10 cellular contexts compared by ENCODE assay signal in the genomic region with DNA sequence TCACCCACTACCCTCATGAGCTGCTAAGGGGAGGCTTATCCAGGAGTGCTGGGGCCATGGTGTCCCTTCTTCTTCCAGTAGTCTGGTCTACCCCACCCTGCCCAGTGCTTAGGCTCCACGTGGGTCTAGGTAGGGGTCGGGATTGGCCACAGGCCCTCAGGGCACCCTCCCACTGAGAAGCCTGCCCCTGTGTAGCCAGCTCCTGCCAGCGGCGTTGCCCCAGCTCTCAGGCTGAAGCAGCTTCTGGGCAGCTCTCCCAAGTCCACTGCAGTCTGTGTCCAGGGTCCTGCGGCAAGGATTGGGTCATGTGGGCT. TPM values are rescaled to one million over a fixed set of nuclear protein-coding genes. Genes with fewer than 3 reads are reported as not detected.
A peak's percentile ranks its signal among the peaks of the same experiment; 100 is the strongest.
DNase-seq lines count a peak whose midpoint lies in the region; ATAC-seq and TF ChIP-seq lines count a peak whose summit lies in the region.
"Had no signal": no experiment of that assay in that cellular context is flagged by ENCODE, and none has a peak within 500 bp of the region (broad histone marks: within the 10 kb centered on the region; RNA-seq: fewer than 3 reads in every experiment).

No MANE protein-coding gene starts in this region.

- H3K36me3 ChIP-seq in CD8-positive, alpha-beta T cell (ENCODE audit: insufficient read depth, low read length) = no peaks in the 10 kb centered on the region
- H3K36me3 ChIP-seq in lower lobe of right lung = no peaks in the 10 kb centered on the region

- ATAC-seq in CD8-positive, alpha-beta T cell = no peak
- ATAC-seq in GM21390 (IDR thresholded peaks at IDR 0.05; ENCODE audit: unreplicated experiment) (peak; percentile 18), lower lobe of right lung (peak; percentile 25 to 39)
- no peak for ATAC-seq in effector memory CD8-positive, alpha-beta T cell (replicated peaks)

- H3K36me3 Mint-ChIP-seq in CD8-positive, alpha-beta T cell = no peaks in the 10 kb centered on the region
- no peaks in the 10 kb centered on the region for H3K36me3 Mint-ChIP-seq in effector memory CD8-positive, alpha-beta T cell (ENCODE audit: insufficient read depth)
- H3K36me3 Mint-ChIP-seq: CD4-positive, CD25-positive, alpha-beta regulatory T cell had no signal

- no peaks in the 10 kb centered on the region for H3K9me3 Mint-ChIP-seq in CD8-positive, alpha-beta T cell
- H3K9me3 Mint-ChIP-seq in effector memory CD8-positive, alpha-beta T cell = no peaks in the 10 kb centered on the region
- H3K9me3 Mint-ChIP-seq: activated CD4-positive, alpha-beta T cell treated with anti-CD3 and anti-CD28 coated beads, Interleukin-2, amount 10 ng/mL, durations not matched to agents 24 days and 14 days had no signal

- H3K27ac ChIP-seq in CD8-positive, alpha-beta T cell (ENCODE audit: low read depth, low read length) = no peak overlapping the region
- H3K27ac ChIP-seq in RWPE1 = no peak overlapping the region
- H3K27ac ChIP-seq in lower lobe of right lung = no peak overlapping the region

- no peak overlapping the region for H3K4me3 Mint-ChIP-seq in CD8-positive, alpha-beta T cell
- H3K4me3 Mint-ChIP-seq in effector memory CD8-positive, alpha-beta T cell = no peak overlapping the region
- H3K4me3 Mint-ChIP-seq: activated CD4-positive, alpha-beta T cell treated with anti-CD3 and anti-CD28 coated beads, Interleukin-2, amount 10 ng/mL, durations not matched to agents 24 days and 14 days; CD4-positive, CD25-positive, alpha-beta regulatory T cell had no signal

- H3K4me1 Mint-ChIP-seq in CD8-positive, alpha-beta T cell (ENCODE audit: low read depth) = no peaks in the 10 kb centered on the region
- peaks cover 0 to 2% of the 10 kb centered on the region in 2 donors for H3K4me1 Mint-ChIP-seq in effector memory CD8-positive, alpha-beta T cell (ENCODE audit: low read depth in 2 of 2)
- H3K4me1 Mint-ChIP-seq: activated CD4-positive, alpha-beta T cell treated with anti-CD3 and anti-CD28 coated beads, Interleukin-2, amount 10 ng/mL, durations not matched to agents 24 days and 14 days had no signal

- H3K27me3 Mint-ChIP-seq in CD8-positive, alpha-beta T cell (ENCODE audit: low read depth) = peaks cover 16% of the 10 kb centered on the region
- H3K27me3 Mint-ChIP-seq in effector memory CD8-positive, alpha-beta T cell = peaks cover 27 to 48% of the 10 kb centered on the region in 2 donors

- no peak overlapping the region for H3K27ac Mint-ChIP-seq in CD8-positive, alpha-beta T cell
- no peak overlapping the region for H3K27ac Mint-ChIP-seq in effector memory CD8-positive, alpha-beta T cell
- H3K27ac Mint-ChIP-seq: activated CD4-positive, alpha-beta T cell treated with anti-CD3 and anti-CD28 coated beads, Interleukin-2, amount 10 ng/mL, durations not matched to agents 24 days and 14 days; CD4-positive, CD25-positive, alpha-beta regulatory T cell had no signal

- no peaks in the 10 kb centered on the region for H3K4me1 ChIP-seq in CD8-positive, alpha-beta T cell (ENCODE audit: insufficient read depth, low read length)
- H3K4me1 ChIP-seq in lower lobe of right lung = no peaks in the 10 kb centered on the region

- no peaks in the 10 kb centered on the region for H3K27me3 ChIP-seq in CD8-positive, alpha-beta T cell (ENCODE audit: insufficient read depth, low read length)
- peaks cover 9% of the 10 kb centered on the region for H3K27me3 ChIP-seq in lower lobe of right lung (ENCODE audit: low read depth)

- TF ChIP-seq CTCF in CD8-positive, alpha-beta T cell (IDR thresholded peaks at IDR 0.05) = peak; percentile 31
- TF ChIP-seq CTCF in RWPE1 (conservative IDR thresholded peaks at IDR 0.05; ENCODE audit: low read depth) = peak; percentile 22
- no peak for TF ChIP-seq CTCF in lower lobe of right lung (IDR thresholded peaks at IDR 0.05)

- DNase-seq in CD8-positive, alpha-beta T cell = no peak
- DNase-seq in RWPE1 (ENCODE audit: low spot score) = no peak
- DNase-seq in lower lobe of right lung = no peak
- no peak for DNase-seq in stimulated activated CD4-positive, alpha-beta T cell treated with anti-CD3 and anti-CD28 coated beads, Interleukin-2, amount 100 ng/mL, for 48 hours
- no peak for DNase-seq in effector memory CD8-positive, alpha-beta T cell
- DNase-seq in SHP77 (lab: John Stamatoyannopoulos, UW) = no peak
- DNase-seq in COLO829 (ENCODE audit: low spot score) = no peak

- CTCF ChIA-PET in CD8-positive, alpha-beta T cell (lab: Charles Lee) = interaction anchor here (0.8 to 2.2 kb wide), 12 partner anchors 9 to 372 kb away, joined by 3 to 19 read pairs (median 6); a partner anchor contains a TSS
- CTCF ChIA-PET in RWPE1 (lab: Yijun Ruan, JAX) = interaction anchor here (0.6 to 1.9 kb wide), 10 partner anchors 9 to 490 kb away, joined by 3 to 13 read pairs (median 3); a partner anchor contains a TSS

- no peak overlapping the region for H3K4me3 ChIP-seq in CD8-positive, alpha-beta T cell (ENCODE audit: low read depth, low read length)
- H3K4me3 ChIP-seq in lower lobe of right lung = no peak overlapping the region

- intact Hi-C loops in CD8-positive, alpha-beta T cell (cut with DNase I, micrococcal nuclease) = loop anchor here (1.0 to 5.0 kb wide), 2 partner anchors 373 to 619 kb away; a partner anchor contains a TSS
- intact Hi-C loops in lower lobe of right lung (cut with DNase I) = no loop called here

- POLR2A ChIA-PET in CD8-positive, alpha-beta T cell (lab: Charles Lee) = no interaction called here
- POLR2A ChIA-PET in RWPE1 (lab: Yijun Ruan, JAX; ENCODE audit: low non-redundant PET) = no interaction called here

- H3K9me3 ChIP-seq in CD8-positive, alpha-beta T cell (ENCODE audit: low read length) = no peaks in the 10 kb centered on the region
- H3K9me3 ChIP-seq in lower lobe of right lung = no peaks in the 10 kb centered on the region

RNA-seq across cellular contexts. Expression of a gene that starts 24.0 kb away (rescaled TPM):
- 10 to 100 TPM; 34.8 to 37.1 TPM for total RNA-seq in CD8-positive, alpha-beta T cell
- total RNA-seq in lower lobe of right lung = 12.7 TPM

Comparison
In these comparisons a context has a peak if more than half of its experiments do, and no peak if none do; other contexts are left out.
1. ATAC-seq: peak in GM21390 (single experiment) and lower lobe of right lung (2 of 2); none in CD8-positive, alpha-beta T cell (single experiment) and effector memory CD8-positive, alpha-beta T cell (single experiment).